In the genomic region with DNA sequence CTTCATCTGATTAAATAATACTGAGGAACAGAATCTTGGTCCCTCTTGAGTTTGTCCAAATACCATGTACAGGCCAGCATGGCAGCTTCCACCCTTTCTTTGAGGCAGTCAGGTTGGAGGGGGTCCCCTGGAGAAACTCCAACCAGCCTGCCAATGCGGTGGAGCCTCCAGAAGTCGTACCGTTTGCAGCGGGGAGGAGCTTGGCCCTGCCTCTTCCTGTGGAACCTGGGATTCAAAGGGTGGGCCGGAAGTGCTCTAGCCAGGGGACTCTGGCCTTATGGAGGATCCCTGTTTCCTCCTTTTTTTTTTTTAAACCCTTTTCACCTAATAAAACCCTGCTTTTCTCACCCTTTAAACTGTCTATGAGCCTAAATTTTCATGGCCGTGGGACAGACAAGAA, we compare ENCODE assay signal across 28 cellular contexts.
DNase-seq lines count a peak whose midpoint lies in the region; ATAC-seq lines count a peak whose summit lies in the region.
"Had no signal": no experiment of that assay in that cellular context is flagged by ENCODE, and none has a peak within 500 bp of the region (broad histone marks: within the 10 kb centered on the region; RNA-seq: fewer than 3 reads in every experiment).

No MANE protein-coding gene starts in this region.

- DNase-seq in SJCRH30 (peak; percentile 65 to 75), substantia nigra (lab: John Stamatoyannopoulos, UW) (no peak), neuronal stem cell (ENCODE audit: low spot score) (no peak)
- DNase-seq: activated CD4-positive, alpha-beta T cell treated with anti-CD3 and anti-CD28 coated beads for 48 hours; activated CD8-positive, alpha-beta memory T cell treated with anti-CD3 and anti-CD28 coated beads for 24 hours; activated naive CD4-positive, alpha-beta T cell treated with anti-CD3 and anti-CD28 coated beads, Interleukin-2, amount 50 U/mL, for 16 hours; activated T-cell treated with anti-CD3 and anti-CD28 coated beads for 4 hours; effector CD4-positive, alpha-beta T cell; GDM1; GM23248; NCI-H146; NCI-H226; NCI-H526 treated with DMSO at 0.1 percent for 48 hours; NK-92 treated with Interleukin-12 subunit alpha and Interleukin-12 subunit beta, amount 100 ng/mL, for 24 hours; Peyer's patch; SHP77 treated with DMSO at 0.1 percent for 48 hours; stimulated activated CD4-positive, alpha-beta T cell treated with anti-CD3 and anti-CD28 coated beads, Interleukin-15, amount 100 ng/mL, for 24 hours; WERI-Rb-1 had no signal

- H2AFZ ChIP-seq in neuronal stem cell (ENCODE audit: low read length) = no peak overlapping the region

- no peak overlapping the region for H2BK120ac ChIP-seq in neuronal stem cell (ENCODE audit: low read depth, low read length)

- no peak overlapping the region for H3K23ac ChIP-seq in neuronal stem cell (ENCODE audit: low read depth, low read length, poor library complexity)

- H3K4me3 ChIP-seq in HUES6 (ENCODE audit: low read depth, low read length) (peak overlapping the region; percentile 28; the same call in 1 of the 2 replicates), SJCRH30 (peak overlapping the region; percentile 58), iPS-18a (ENCODE audit: low read length) (peak overlapping the region; percentile 2), subcutaneous abdominal adipose tissue (ENCODE audit: low read depth in 1 of 5, low read length in 5 of 5) (no peak overlapping the region), neuronal stem cell (ENCODE audit: low read length in 2 of 2) (no peak overlapping the region)
- H3K4me3 ChIP-seq: BLaER1, GM23248, Peyer's patch, upper lobe of left lung had no signal

- no peak overlapping the region for H4K91ac ChIP-seq in neuronal stem cell (ENCODE audit: low read depth, low read length, poor library complexity)

- H4K8ac ChIP-seq in neuronal stem cell (ENCODE audit: low read depth, low read length) = no peak overlapping the region

- no peaks in the 10 kb centered on the region for H3K27me3 ChIP-seq in HUES6 (ENCODE audit: control insufficient read depth, insufficient read depth, low read length)
- no peaks in the 10 kb centered on the region for H3K27me3 ChIP-seq in SJCRH30
- no peaks in the 10 kb centered on the region for H3K27me3 ChIP-seq in iPS-18a (ENCODE audit: control insufficient read depth, insufficient read depth, low read length)
- no peaks in the 10 kb centered on the region for H3K27me3 ChIP-seq in subcutaneous abdominal adipose tissue (ENCODE audit: control insufficient read depth in 5 of 5, insufficient read depth in 4 of 5, low read length in 5 of 5)
- no peaks in the 10 kb centered on the region for H3K27me3 ChIP-seq in neuronal stem cell (ENCODE audit: control insufficient read depth in 3 of 3, insufficient read depth in 3 of 3, low read depth in 1 of 3, low read length in 3 of 3)
- H3K27me3 ChIP-seq: BLaER1, Peyer's patch, upper lobe of left lung had no signal

- H2BK12ac ChIP-seq in neuronal stem cell (ENCODE audit: low read length) = no peak overlapping the region

- H3K27ac ChIP-seq in HUES6 (ENCODE audit: low read depth, low read length) (peak overlapping the region; percentile 88; the same call in 1 of the 2 replicates), SJCRH30 (peak overlapping the region; percentile 93), iPS-18a (ENCODE audit: low read length) (no peak overlapping the region), subcutaneous abdominal adipose tissue (ENCODE audit: low read depth, low read length) (peak overlapping the region; percentile 42), substantia nigra (ENCODE audit: low read depth, low read length, poor library complexity, severe bottlenecking) (no peak overlapping the region), neuronal stem cell (replicated peaks; ENCODE audit: low read length) (no peak overlapping the region)
- H3K27ac ChIP-seq: BLaER1, epithelial cell of prostate, GM23248, KMS-11, Peyer's patch, upper lobe of left lung, WERI-Rb-1 had no signal

- H2AK5ac ChIP-seq in neuronal stem cell (ENCODE audit: low read depth, low read length) = no peak overlapping the region

- no peaks in the 10 kb centered on the region for H3K36me3 ChIP-seq in HUES6 (ENCODE audit: control insufficient read depth, insufficient read depth, low read length)
- H3K36me3 ChIP-seq in SJCRH30 = no peaks in the 10 kb centered on the region
- no peaks in the 10 kb centered on the region for H3K36me3 ChIP-seq in iPS-18a (ENCODE audit: control insufficient read depth, low read depth, low read length)
- H3K36me3 ChIP-seq in subcutaneous abdominal adipose tissue (ENCODE audit: control insufficient read depth in 5 of 5, insufficient read depth in 5 of 5, low read length in 5 of 5) = no peaks in the 10 kb centered on the region
- peaks cover 0 to 1% of the 10 kb centered on the region in 2 donors for H3K36me3 ChIP-seq in neuronal stem cell (replicated peaks in 1 of 2; ENCODE audit: control insufficient read depth in 2 of 2, insufficient read depth in 2 of 2, low read length in 2 of 2)
- H3K36me3 ChIP-seq: BLaER1, Peyer's patch, upper lobe of left lung, WERI-Rb-1 had no signal

- H3K79me1 ChIP-seq in neuronal stem cell (ENCODE audit: low read depth, low read length) = no peaks in the 10 kb centered on the region

- no peak overlapping the region for H2BK15ac ChIP-seq in neuronal stem cell (ENCODE audit: low read length)

- no peak overlapping the region for H2BK5ac ChIP-seq in neuronal stem cell (ENCODE audit: low read length)

- no peaks in the 10 kb centered on the region for H3K9me3 ChIP-seq in HUES6 (ENCODE audit: control insufficient read depth, insufficient read depth, low read depth, low read length)
- no peaks in the 10 kb centered on the region for H3K9me3 ChIP-seq in SJCRH30 (replicated peaks)
- H3K9me3 ChIP-seq in iPS-18a (ENCODE audit: control insufficient read depth, low read depth, low read length) = no peaks in the 10 kb centered on the region
- H3K9me3 ChIP-seq in subcutaneous abdominal adipose tissue (ENCODE audit: control insufficient read depth in 5 of 5, low read length in 5 of 5) = no peaks in the 10 kb centered on the region
- peaks cover 0 to 5% of the 10 kb centered on the region in 2 donors for H3K9me3 ChIP-seq in neuronal stem cell (replicated peaks in 1 of 2; ENCODE audit: control insufficient read depth in 2 of 2, insufficient read depth in 1 of 2, low read depth in 1 of 2, low read length in 2 of 2)
- H3K9me3 ChIP-seq: Peyer's patch, upper lobe of left lung had no signal

- H3K9ac ChIP-seq in HUES6 (ENCODE audit: low read length) (peak overlapping the region; percentile 81), iPS-18a (ENCODE audit: low read length) (no peak overlapping the region), subcutaneous abdominal adipose tissue (ENCODE audit: low read length in 5 of 5) (no peak overlapping the region), neuronal stem cell (ENCODE audit: low read depth, low read length, poor library complexity) (no peak overlapping the region)
- H3K9ac ChIP-seq: BLaER1, GM23248, KMS-11 had no signal

- no CpG with 5 or more reads among the region's 6 CpGs for WGBS in neuronal stem cell (ENCODE audit: extremely low coverage in 2 of 2, insufficient read length in 2 of 2, insufficient replicate concordance in 1 of 2), 2 donors

- H3K4me1 ChIP-seq in HUES6 (ENCODE audit: control insufficient read depth, insufficient read depth, low read length) = peaks cover 50% of the 10 kb centered on the region
- H3K4me1 ChIP-seq in SJCRH30 = peaks cover 14% of the 10 kb centered on the region
- H3K4me1 ChIP-seq in iPS-18a (ENCODE audit: control insufficient read depth, low read depth, low read length) = peaks cover 30% of the 10 kb centered on the region
- peaks cover 2 to 28% (median 25%) of the 10 kb centered on the region in 5 donors for H3K4me1 ChIP-seq in subcutaneous abdominal adipose tissue (ENCODE audit: control insufficient read depth in 5 of 5, insufficient read depth in 5 of 5, low read length in 5 of 5)
- H3K4me1 ChIP-seq in neuronal stem cell (ENCODE audit: control insufficient read depth in 2 of 2, insufficient read depth in 1 of 2, low read depth in 1 of 2, low read length in 2 of 2) = peaks cover 4 to 7% of the 10 kb centered on the region in 2 donors
- H3K4me1 ChIP-seq: BLaER1, Peyer's patch had no signal

- H3K14ac ChIP-seq in neuronal stem cell (ENCODE audit: low read length) = no peak overlapping the region

- no peak overlapping the region for H3K4ac ChIP-seq in neuronal stem cell (ENCODE audit: low read length)

- ATAC-seq in GM18867 (IDR thresholded peaks at IDR 0.05; ENCODE audit: unreplicated experiment) = no peak
- ATAC-seq: left lobe of liver; stimulated activated memory B cell treated with anti-CD40 and anti-IgM and Interleukin-4, amounts not matched to agents 10 μg/mL and 1 μg/mL and 100 μg/mL, for 72 hours had no signal

- H3K18ac ChIP-seq in neuronal stem cell (ENCODE audit: low read length) = no peak overlapping the region

- H3K4me2 ChIP-seq in neuronal stem cell (ENCODE audit: insufficient read depth, low read length, poor library complexity, severe bottlenecking) = no peak overlapping the region
- H3K4me2 ChIP-seq: BLaER1, KMS-11 had no signal

Comparison
In these comparisons a context has a peak if more than half of its experiments do, and no peak if none do; other contexts are left out.
1. H3K27ac ChIP-seq: peak in HUES6 (single experiment), SJCRH30 (single experiment) and subcutaneous abdominal adipose tissue (single experiment); none in iPS-18a (single experiment), substantia nigra (single experiment) and neuronal stem cell (single experiment).
2. H3K4me3 ChIP-seq: peak in HUES6 (single experiment), SJCRH30 (single experiment) and iPS-18a (single experiment); none in subcutaneous abdominal adipose tissue (0 of 5) and neuronal stem cell (0 of 2).
3. DNase-seq: peak in SJCRH30 (2 of 2); none in substantia nigra (0 of 49) and neuronal stem cell (single experiment).